8 cellular contexts compared by ENCODE assay signal in the genomic region with DNA sequence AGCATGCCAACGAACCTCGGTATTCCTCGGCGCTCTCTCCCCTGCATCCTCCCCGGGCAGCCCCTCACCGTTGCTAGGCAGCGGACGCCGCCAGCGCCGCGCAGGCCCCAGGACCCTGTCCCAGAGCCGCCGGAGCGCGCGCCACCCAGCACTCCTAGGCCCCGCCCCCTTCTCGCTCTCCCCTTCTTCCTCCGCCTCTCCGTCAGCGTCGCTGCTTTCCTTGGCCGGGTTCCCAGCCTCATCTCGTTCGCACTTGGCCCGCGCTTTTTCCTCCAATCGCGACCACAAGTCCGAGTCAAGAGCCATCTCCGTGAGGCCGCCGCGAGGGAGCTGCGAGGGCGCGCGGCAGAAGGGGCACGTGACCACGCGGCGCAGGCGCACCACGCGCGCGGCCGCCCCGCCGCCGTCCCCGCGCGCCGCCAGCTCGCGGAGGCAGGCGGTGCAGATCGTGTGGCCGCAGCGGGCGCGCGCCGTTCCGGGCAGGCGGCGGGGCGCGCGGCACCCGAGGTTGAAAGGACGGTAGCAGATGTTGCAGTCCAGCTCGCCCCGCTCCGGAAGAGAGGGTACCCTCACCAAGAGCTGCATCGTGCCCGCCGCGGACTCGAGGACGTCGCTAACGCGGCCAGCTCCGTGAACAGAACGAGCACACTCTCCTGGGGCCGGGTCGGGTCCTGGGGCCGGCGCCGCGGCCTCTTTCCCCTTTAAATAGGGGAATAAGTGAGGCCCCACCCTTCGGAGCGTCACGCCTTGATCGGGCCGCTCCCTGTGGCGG. TPM values are rescaled to one million over a fixed set of nuclear protein-coding genes. Genes with fewer than 3 reads are reported as not detected.
A peak's percentile ranks its signal among the peaks of the same experiment; 100 is the strongest.
DNase-seq lines count a peak whose midpoint lies in the region; ATAC-seq and TF ChIP-seq lines count a peak whose summit lies in the region.

Gene RNF227, minus strand, starts transcription at position 679 of the 772 bp plus-strand sequence. Its CDS starts 94 bp downstream, at position 585.

- no peaks in the 10 kb centered on the region for H3K9me3 Mint-ChIP-seq in activated B cell treated with CpG ODN at 0.5 μM for 24 hours

- H3K27ac ChIP-seq in 22Rv1, result peak within 1 kb of the TSS; percentile 94
- H3K27ac ChIP-seq in spleen, result peak within 1 kb of the TSS; percentile 83 to 94 (median 92)

- no peaks in the 10 kb centered on the region for H3K27me3 ChIP-seq in spleen (replicated peaks in 1 of 7)

- H3K9me3 ChIP-seq in spleen, result no peaks in the 10 kb centered on the region

- TF ChIP-seq CTCF in 22Rv1 (IDR thresholded peaks at IDR 0.05) (0 out of 2 replicates have a peak, but pooled peaks have one; percentile 17), activated B cell treated with CpG ODN at 0.5 μM for 24 hours (IDR thresholded peaks at IDR 0.05) (no peak), cardiac fibroblast (IDR thresholded peaks at IDR 0.05; ENCODE audit: low read depth, low read length) (no peak), spleen (IDR thresholded peaks at IDR 0.05 in 8 of 11, conservative IDR thresholded peaks at IDR 0.05 in 3 of 11) (peak in 1 of 11 experiments; percentile 23)

- intact Hi-C loops in activated B cell treated with CpG ODN at 0.5 μM for 24 hours (cut with micrococcal nuclease) (loop anchor here (1.0 to 2.0 kb wide), 3 partner anchors 8 to 59 kb away; partner anchors contain the start of genes CNTROB and NAA38), spleen (cut with DNase I; ENCODE audit: low total_unique reads) (loop anchor here (2.0 kb wide), 1 partner anchor 75 kb away; no protein-coding TSS in a partner anchor)

- H3K4me3 ChIP-seq in cardiac fibroblast (replicated peaks in 1 of 2; ENCODE audit: low read depth in 2 of 2, low read length in 2 of 2) (peak within 1 kb of the TSS; percentile 61 to 65), spleen (peak within 1 kb of the TSS; percentile 64 to 78 (median 76))

- no peak for TF ChIP-seq POLR2A in spleen (IDR thresholded peaks at IDR 0.05)

- H3K36me3 Mint-ChIP-seq in activated B cell treated with CpG ODN at 0.5 μM for 24 hours (ENCODE audit: low read depth), result peaks cover 12% of the 10 kb centered on the region

- ATAC-seq in GM18868 (IDR thresholded peaks at IDR 0.05; ENCODE audit: unreplicated experiment), result peak; percentile 74
- ATAC-seq in HG03159 (IDR thresholded peaks at IDR 0.05; ENCODE audit: unreplicated experiment), result peak; percentile 66
- ATAC-seq in activated B cell treated with CpG ODN at 0.5 μM for 24 hours (ENCODE audit: low read depth), result peak; percentile 83

- peak within 1 kb of the TSS; percentile 91 for H3K4me3 Mint-ChIP-seq in activated B cell treated with CpG ODN at 0.5 μM for 24 hours

- DNase-seq in NCI-H2227 treated with DMSO at 0.1 percent for 48 hours (lab: John Stamatoyannopoulos, UW) (peak; percentile 92), activated B cell treated with CpG ODN at 0.5 μM for 24 hours (peak; percentile 81), cardiac fibroblast (ENCODE audit: low read depth in 2 of 2) (peak; percentile 97 to 98), iris pigment epithelial cell (ENCODE audit: low read depth) (peak; percentile 97), spleen (peak; percentile 94)

- WGBS in spleen, 5 donors, result 0 to 2% (median 1%) methylated on average over 29 to 100 of the region's 100 CpGs

- CTCF ChIA-PET in activated B cell treated with CpG ODN at 0.5 μM for 24 hours (lab: Charles Lee), result interaction anchor here (1.1 to 2.8 kb wide), 8 partner anchors 16 to 158 kb away, joined by 3 to 22 read pairs (median 6); partner anchors contain the start of genes CNTROB and TRAPPC1

- H3K4me1 Mint-ChIP-seq in activated B cell treated with CpG ODN at 0.5 μM for 24 hours, result peaks cover 23% of the 10 kb centered on the region

- POLR2A ChIA-PET in activated B cell treated with CpG ODN at 0.5 μM for 24 hours (lab: Charles Lee), result interaction anchor here (0.5 to 4.4 kb wide), 17 partner anchors 11 to 332 kb away, joined by 3 to 58 read pairs (median 5); partner anchors contain the start of genes CNTROB, CTC1, CYB5D1 and GUCY2D

- H3K36me3 ChIP-seq in spleen, result peaks cover 0 to 18% (median 14%) of the 10 kb centered on the region in 6 donors

- no peaks in the 10 kb centered on the region for H3K27me3 Mint-ChIP-seq in activated B cell treated with CpG ODN at 0.5 μM for 24 hours

- peaks cover 12 to 39% (median 27%) of the 10 kb centered on the region in 6 donors for H3K4me1 ChIP-seq in spleen

- H3K27ac Mint-ChIP-seq in activated B cell treated with CpG ODN at 0.5 μM for 24 hours, result peak within 1 kb of the TSS; percentile 87

RNA-seq across cellular contexts. Expression of gene RNF227, which starts in this region (rescaled TPM):
- total RNA-seq in activated B cell treated with CpG ODN at 0.5 μM for 24 hours (2.5 and 2.8 TPM in 2 replicates), spleen (10 to 100 TPM in 1 of 7 donors, 1 to 10 TPM in 6; 2.5 to 20.7 (median 3.4) TPM)
- 1 to 10 TPM; 2.4 to 4.0 (median 3.8) TPM for polyA plus RNA-seq in spleen

Comparison
In these comparisons a context has a peak if more than half of its experiments do, and no peak if none do; other contexts are left out.
1. Peak in every context shown above with its lines: DNase-seq, ATAC-seq, H3K4me3 ChIP-seq and H3K27ac ChIP-seq.